Comparison of ENCODE assay signal across 19 cellular contexts in the genomic region with DNA sequence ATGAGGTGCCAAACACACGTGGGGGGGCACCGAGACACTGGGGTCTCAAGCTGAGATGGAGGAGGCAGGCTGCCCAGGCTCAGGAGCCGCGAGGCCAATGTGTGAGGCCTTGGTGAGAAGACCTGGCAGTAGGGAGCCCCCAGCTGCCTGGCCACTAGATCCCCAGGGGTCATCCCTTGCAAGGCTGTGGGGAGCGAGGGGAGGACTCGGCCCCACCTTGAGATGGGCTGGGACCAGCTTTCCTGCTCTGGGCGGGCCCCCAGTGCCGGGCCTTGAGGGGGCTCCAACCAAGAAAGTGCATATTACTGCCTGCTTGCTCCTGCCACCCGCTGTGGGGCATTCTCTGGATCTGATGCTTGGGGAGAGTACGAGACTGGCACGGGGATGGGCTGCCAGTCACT.
"Had no signal": no experiment of that assay in that cellular context is flagged by ENCODE, and none has a peak within 500 bp of the region (broad histone marks: within the 10 kb centered on the region; RNA-seq: fewer than 3 reads in every experiment).

No MANE protein-coding gene starts in this region.

- H3K36me3 ChIP-seq: adrenal gland, breast epithelium, heart left ventricle had no signal

- H3K4me1 ChIP-seq: adrenal gland, breast epithelium, parathyroid adenoma, testis had no signal

- DNase-seq: activated CD4-positive, alpha-beta T cell treated with anti-CD3 and anti-CD28 coated beads, Interleukin-2, amount 10 ng/mL, durations not matched to agents 7 days and 5 days; activated CD4-positive, CD25-positive, alpha-beta regulatory T cell treated with anti-CD3 and anti-CD28 coated beads, Interleukin-2, amount 50 U/mL, for 72 hours; activated CD8-positive, alpha-beta memory T cell treated with anti-CD3 and anti-CD28 coated beads, Interleukin-2, amount 10 ng/mL, durations not matched to agents 7 days and 5 days; activated CD8-positive, alpha-beta T cell treated with anti-CD3 and anti-CD28 coated beads for 36 hours; activated gamma-delta T cell treated with Interleukin-2 at 50 U/mL for 16 hours; activated T-cell treated with anti-CD3 and anti-CD28 coated beads for 4 hours; adrenal gland; cerebellar nuclear complex; islet precursor cell; stimulated activated CD4-positive, alpha-beta T cell treated with anti-CD3 and anti-CD28 coated beads, Interleukin-4, amount 100 ng/mL, for 1 hour; stimulated activated naive CD4-positive, alpha-beta T cell; T-cell; testis had no signal

- ATAC-seq: activated CD8-positive, alpha-beta memory T cell treated with anti-CD3 and anti-CD28 coated beads, Interleukin-2, amount 10 ng/mL, durations not matched to agents 7 days and 5 days; activated CD8-positive, alpha-beta T cell treated with anti-CD3 and anti-CD28 coated beads for 36 hours; heart left ventricle; left lobe of liver; natural killer cell treated with Interleukin-12 subunit alpha and Interleukin-12 subunit beta and Interleukin-15 and Interleukin-18, amount 100 ng/mL, for 72 hours; T-cell had no signal

- H3K79me2 ChIP-seq: parathyroid adenoma had no signal

- H3K9me3 ChIP-seq: adrenal gland, breast epithelium, heart left ventricle, testis had no signal

- H2AFZ ChIP-seq: parathyroid adenoma had no signal

- FAIRE-seq: astrocyte had no signal

- H3K27ac ChIP-seq: adrenal gland, breast epithelium, heart left ventricle, parathyroid adenoma, testis had no signal

- H3K27me3 ChIP-seq: adrenal gland, breast epithelium, heart left ventricle, testis had no signal

- H3K4me3 ChIP-seq: adrenal gland, breast epithelium, heart left ventricle, testis had no signal

- H3K9ac ChIP-seq: parathyroid adenoma had no signal
